In genomic region chr3:126911162-126912026, GRCh38 we compare ENCODE assay signal across 8 cellular contexts.
DNase-seq lines count a peak whose midpoint lies in the region; ATAC-seq and TF ChIP-seq lines count a peak whose summit lies in the region.

No MANE protein-coding gene starts in this region.

- peaks cover 11% of the 10 kb centered on the region for H3K36me3 Mint-ChIP-seq in activated CD4-positive, alpha-beta T cell treated with anti-CD3 and anti-CD28 coated beads, Interleukin-2, amount 10 ng/mL, durations not matched to agents 24 days and 14 days (ENCODE audit: low read depth)

- no peak for TF ChIP-seq CTCF in GM10266 (IDR thresholded peaks at IDR 0.05; ENCODE audit: control insufficient read depth, insufficient read depth, low read depth, missing control alignments)
- TF ChIP-seq CTCF in Loucy (conservative IDR thresholded peaks at IDR 0.05; ENCODE audit: low read length), result no peak

- peaks cover 70% of the 10 kb centered on the region for H4K20me1 ChIP-seq in Loucy (ENCODE audit: insufficient read depth, low read length, poor library complexity, severe bottlenecking)

- no peak overlapping the region for H3K9ac ChIP-seq in Loucy (ENCODE audit: low read depth, low read length, poor library complexity, severe bottlenecking)

- H3K9me3 ChIP-seq in Loucy (ENCODE audit: insufficient read depth, low read depth, low read length) (no peaks in the 10 kb centered on the region), muscle layer of duodenum (ENCODE audit: control insufficient read depth in 1 of 2, low read length in 2 of 2) (no peaks in the 10 kb centered on the region)

- H3K27ac ChIP-seq in muscle layer of duodenum (ENCODE audit: low read length), result peak overlapping the region; percentile 14

- no peaks in the 10 kb centered on the region for H3K27me3 Mint-ChIP-seq in activated CD4-positive, alpha-beta T cell treated with anti-CD3 and anti-CD28 coated beads, Interleukin-2, amount 10 ng/mL, durations not matched to agents 24 days and 14 days

- H3K79me2 ChIP-seq in Loucy (ENCODE audit: insufficient read depth, low read length), result no peaks in the 10 kb centered on the region

- H3K4me3 ChIP-seq in Loucy (ENCODE audit: low read length, poor library complexity, severe bottlenecking) (no peak overlapping the region), muscle layer of duodenum (ENCODE audit: low read depth in 1 of 2, low read length in 2 of 2) (no peak overlapping the region)

- H3K4me2 ChIP-seq in Loucy (ENCODE audit: low read depth, low read length, poor library complexity, severe bottlenecking), result peak overlapping the region; percentile 30

- H3K4me1 ChIP-seq in Loucy (ENCODE audit: insufficient read depth, low read length, poor library complexity, severe bottlenecking), result peaks cover 16% of the 10 kb centered on the region
- H3K4me1 ChIP-seq in muscle layer of duodenum (ENCODE audit: control insufficient read depth in 1 of 2, insufficient read depth in 2 of 2, low read length in 2 of 2), result no peaks in the 10 kb centered on the region

- H2AFZ ChIP-seq in Loucy (ENCODE audit: low read length), result no peak overlapping the region

- H3K4me3 Mint-ChIP-seq in activated CD4-positive, alpha-beta T cell treated with anti-CD3 and anti-CD28 coated beads, Interleukin-2, amount 10 ng/mL, durations not matched to agents 24 days and 14 days, result peak overlapping the region; percentile 80

- H3F3A ChIP-seq in Loucy (ENCODE audit: low read depth), result no peaks in the 10 kb centered on the region

- peaks cover 48% of the 10 kb centered on the region for H3K4me1 Mint-ChIP-seq in activated CD4-positive, alpha-beta T cell treated with anti-CD3 and anti-CD28 coated beads, Interleukin-2, amount 10 ng/mL, durations not matched to agents 24 days and 14 days

- H3K27me3 ChIP-seq in Loucy (ENCODE audit: insufficient read depth, low read length, poor library complexity, severe bottlenecking) (peaks cover 79% of the 10 kb centered on the region), muscle layer of duodenum (ENCODE audit: low read depth, low read length) (no peaks in the 10 kb centered on the region)

- no peaks in the 10 kb centered on the region for H3K9me2 ChIP-seq in Loucy (replicated peaks; ENCODE audit: low read depth, low read length)

- no peaks in the 10 kb centered on the region for H3K36me3 ChIP-seq in Loucy (ENCODE audit: insufficient read depth, low read length)
- peaks cover under 1 to 7% of the 10 kb centered on the region in 2 donors for H3K36me3 ChIP-seq in muscle layer of duodenum (ENCODE audit: control insufficient read depth in 1 of 2, insufficient read depth in 2 of 2, low read length in 2 of 2)

- peaks cover 9% of the 10 kb centered on the region for H3K9me3 Mint-ChIP-seq in activated CD4-positive, alpha-beta T cell treated with anti-CD3 and anti-CD28 coated beads, Interleukin-2, amount 10 ng/mL, durations not matched to agents 24 days and 14 days

- intact Hi-C loops in activated CD4-positive, alpha-beta T cell treated with anti-CD3 and anti-CD28 coated beads, Interleukin-2, amount 10 ng/mL, durations not matched to agents 24 days and 14 days (cut with micrococcal nuclease), result loop anchor here (1.0 kb wide), 1 partner anchor 71 kb away; no protein-coding TSS in a partner anchor

- H3K27ac Mint-ChIP-seq in activated CD4-positive, alpha-beta T cell treated with anti-CD3 and anti-CD28 coated beads, Interleukin-2, amount 10 ng/mL, durations not matched to agents 24 days and 14 days, result peak overlapping the region; percentile 91

- peak; percentile 87 for DNase-seq in GM10266 (ENCODE audit: extremely low spot score)
- peak; percentile 86 for DNase-seq in HCEC 1CT
- peak; percentile 92 for DNase-seq in activated CD4-positive, alpha-beta T cell treated with anti-CD3 and anti-CD28 coated beads, Interleukin-2, amount 10 ng/mL, durations not matched to agents 24 days and 14 days
- DNase-seq in effector CD4-positive, alpha-beta T cell, result peak; percentile 25
- DNase-seq in stimulated activated naive CD8-positive, alpha-beta T cell treated with anti-CD3 and anti-CD28 coated beads, Interleukin-15, Interleukin-2, amounts not matched to agents 100 U/mL and 50 U/mL, for 24 hours, result peak; percentile 75
- no peak for DNase-seq in occipital lobe (lab: John Stamatoyannopoulos, UW)

- ATAC-seq in stimulated activated naive CD8-positive, alpha-beta T cell treated with anti-CD3 and anti-CD28 coated beads, Interleukin-15, Interleukin-2, amounts not matched to agents 100 U/mL and 50 U/mL, for 24 hours, result peak; percentile 94
